1 cellular context compared by ENCODE assay signal in the genomic region with DNA sequence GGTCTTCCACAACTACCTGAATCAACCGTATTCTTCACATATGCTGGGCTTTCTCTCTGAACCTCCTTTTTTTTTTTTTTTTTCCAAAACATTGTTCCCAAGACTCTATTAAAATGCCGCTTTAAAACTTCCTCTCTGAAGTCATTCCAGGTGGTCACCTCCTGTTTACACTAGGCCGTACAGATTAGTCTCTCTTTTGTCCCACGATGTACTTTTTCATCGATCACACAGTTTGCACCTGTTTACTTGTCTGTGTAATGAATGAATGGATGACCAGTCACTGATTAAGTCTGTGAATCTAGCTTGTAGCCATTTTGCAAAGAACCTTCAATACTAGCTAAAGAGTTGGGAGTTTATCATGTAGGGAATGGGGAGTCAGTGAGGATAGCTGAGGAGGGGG.
A peak's percentile ranks its signal among the peaks of the same experiment; 100 is the strongest.
TF ChIP-seq lines count a peak whose summit lies in the region.

No MANE protein-coding gene starts in this region.

TF ChIP-seq in HepG2, 621 proteins besides CTCF, POLR2A, EP300 and RAD21 (continued from another document and continues in another):
- TF ChIP-seq ISX (CRISPR knock-in tag; conservative IDR thresholded peaks at IDR 0.05) (no peak), HOXA7 (CRISPR knock-in tag; IDR thresholded peaks at IDR 0.05) (no peak), SP2 (CRISPR knock-in tag; IDR thresholded peaks at IDR 0.05) (no peak), AHDC1 (CRISPR knock-in tag; IDR thresholded peaks at IDR 0.05; ENCODE audit: borderline replicate concordance) (peak; percentile 45; the same call in 1 of the 2 replicates), MAFK (conservative IDR thresholded peaks at IDR 0.05 in 1 of 2, IDR thresholded peaks at IDR 0.05 in 1 of 2; ENCODE audit: low read length in 2 of 2) (no peak), MTF1 (CRISPR knock-in tag; IDR thresholded peaks at IDR 0.05) (no peak), ZNF282 (IDR thresholded peaks at IDR 0.05; ENCODE audit: partially characterized antibody) (no peak), FOXA3 (CRISPR knock-in tag; IDR thresholded peaks at IDR 0.05) (peak; percentile 92), ZSCAN9 (CRISPR knock-in tag; IDR thresholded peaks at IDR 0.05; ENCODE audit: borderline replicate concordance) (no peak), NR1H2 (CRISPR knock-in tag; IDR thresholded peaks at IDR 0.05; ENCODE audit: borderline replicate concordance, low read depth) (no peak), KMT2B (CRISPR knock-in tag; IDR thresholded peaks at IDR 0.05) (no peak), MYNN (CRISPR knock-in tag; IDR thresholded peaks at IDR 0.05; ENCODE audit: low read depth) (no peak), ZNF607 (CRISPR knock-in tag; IDR thresholded peaks at IDR 0.05; ENCODE audit: borderline replicate concordance) (no peak), PHF5A (CRISPR knock-in tag; IDR thresholded peaks at IDR 0.05; ENCODE audit: low read depth, unreplicated experiment) (no peak), ZNF230 (CRISPR knock-in tag; IDR thresholded peaks at IDR 0.05) (no peak), ZNF891 (CRISPR knock-in tag; IDR thresholded peaks at IDR 0.05) (no peak), ARID2 (CRISPR knock-in tag; IDR thresholded peaks at IDR 0.05; ENCODE audit: borderline replicate concordance) (no peak), FOXO4 (CRISPR knock-in tag; conservative IDR thresholded peaks at IDR 0.05) (no peak), ZMYM4 (CRISPR knock-in tag; IDR thresholded peaks at IDR 0.05) (no peak), SOX13 (IDR thresholded peaks at IDR 0.05) (peak; percentile 91), SOX13 (CRISPR knock-in tag; conservative IDR thresholded peaks at IDR 0.05 in 1 of 2, IDR thresholded peaks at IDR 0.05 in 1 of 2) (peak in 1 of 2 experiments; percentile 94; a peak in 2 of 4 replicates), SETDB1 (CRISPR knock-in tag; IDR thresholded peaks at IDR 0.05; ENCODE audit: borderline replicate concordance) (no peak), ZNF276 (CRISPR knock-in tag; IDR thresholded peaks at IDR 0.05; ENCODE audit: low read depth) (no peak), NONO (IDR thresholded peaks at IDR 0.05) (no peak), NONO (CRISPR knock-in tag; conservative IDR thresholded peaks at IDR 0.05) (no peak), ZNF18 (CRISPR knock-in tag; IDR thresholded peaks at IDR 0.05; ENCODE audit: insufficient replicate concordance) (no peak), ZNF7 (CRISPR knock-in tag; IDR thresholded peaks at IDR 0.05) (no peak), EZH2 (conservative IDR thresholded peaks at IDR 0.05; ENCODE audit: low read depth, low read length) (no peak), HHEX (CRISPR knock-in tag; IDR thresholded peaks at IDR 0.05) (peak; percentile 84), TEF (CRISPR knock-in tag; IDR thresholded peaks at IDR 0.05) (no peak), MAZ (IDR thresholded peaks at IDR 0.05; ENCODE audit: borderline replicate concordance, low read depth, low read length) (no peak), MAZ (CRISPR knock-in tag; IDR thresholded peaks at IDR 0.05; ENCODE audit: low read depth) (no peak), RBM39 (IDR thresholded peaks at IDR 0.05; ENCODE audit: low read depth, low read length, poor library complexity, severe bottlenecking) (no peak), ATRX (CRISPR knock-in tag; IDR thresholded peaks at IDR 0.05; ENCODE audit: borderline replicate concordance) (no peak), ZMYM2 (CRISPR knock-in tag; IDR thresholded peaks at IDR 0.05) (no peak)
- TF ChIP-seq, protein P1, sequence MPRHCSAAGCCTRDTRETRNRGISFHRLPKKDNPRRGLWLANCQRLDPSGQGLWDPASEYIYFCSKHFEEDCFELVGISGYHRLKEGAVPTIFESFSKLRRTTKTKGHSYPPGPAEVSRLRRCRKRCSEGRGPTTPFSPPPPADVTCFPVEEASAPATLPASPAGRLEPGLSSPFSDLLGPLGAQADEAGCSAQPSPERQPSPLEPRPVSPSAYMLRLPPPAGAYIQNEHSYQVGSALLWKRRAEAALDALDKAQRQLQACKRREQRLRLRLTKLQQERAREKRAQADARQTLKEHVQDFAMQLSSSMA (CRISPR knock-in tag; IDR thresholded peaks at IDR 0.05), result no peak
- TF ChIP-seq, protein P2, sequence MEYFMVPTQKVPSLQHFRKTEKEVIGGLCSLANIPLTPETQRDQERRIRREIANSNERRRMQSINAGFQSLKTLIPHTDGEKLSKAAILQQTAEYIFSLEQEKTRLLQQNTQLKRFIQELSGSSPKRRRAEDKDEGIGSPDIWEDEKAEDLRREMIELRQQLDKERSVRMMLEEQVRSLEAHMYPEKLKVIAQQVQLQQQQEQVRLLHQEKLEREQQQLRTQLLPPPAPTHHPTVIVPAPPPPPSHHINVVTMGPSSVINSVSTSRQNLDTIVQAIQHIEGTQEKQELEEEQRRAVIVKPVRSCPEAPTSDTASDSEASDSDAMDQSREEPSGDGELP (IDR thresholded peaks at IDR 0.05; ENCODE audit: borderline replicate concordance, low read depth), result peak; percentile 44; the same call in 1 of the 2 replicates
- TF ChIP-seq, protein P3, sequence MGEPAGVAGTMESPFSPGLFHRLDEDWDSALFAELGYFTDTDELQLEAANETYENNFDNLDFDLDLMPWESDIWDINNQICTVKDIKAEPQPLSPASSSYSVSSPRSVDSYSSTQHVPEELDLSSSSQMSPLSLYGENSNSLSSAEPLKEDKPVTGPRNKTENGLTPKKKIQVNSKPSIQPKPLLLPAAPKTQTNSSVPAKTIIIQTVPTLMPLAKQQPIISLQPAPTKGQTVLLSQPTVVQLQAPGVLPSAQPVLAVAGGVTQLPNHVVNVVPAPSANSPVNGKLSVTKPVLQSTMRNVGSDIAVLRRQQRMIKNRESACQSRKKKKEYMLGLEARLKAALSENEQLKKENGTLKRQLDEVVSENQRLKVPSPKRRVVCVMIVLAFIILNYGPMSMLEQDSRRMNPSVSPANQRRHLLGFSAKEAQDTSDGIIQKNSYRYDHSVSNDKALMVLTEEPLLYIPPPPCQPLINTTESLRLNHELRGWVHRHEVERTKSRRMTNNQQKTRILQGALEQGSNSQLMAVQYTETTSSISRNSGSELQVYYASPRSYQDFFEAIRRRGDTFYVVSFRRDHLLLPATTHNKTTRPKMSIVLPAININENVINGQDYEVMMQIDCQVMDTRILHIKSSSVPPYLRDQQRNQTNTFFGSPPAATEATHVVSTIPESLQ (CRISPR knock-in tag; conservative IDR thresholded peaks at IDR 0.05), result no peak
- TF ChIP-seq, protein P4, sequence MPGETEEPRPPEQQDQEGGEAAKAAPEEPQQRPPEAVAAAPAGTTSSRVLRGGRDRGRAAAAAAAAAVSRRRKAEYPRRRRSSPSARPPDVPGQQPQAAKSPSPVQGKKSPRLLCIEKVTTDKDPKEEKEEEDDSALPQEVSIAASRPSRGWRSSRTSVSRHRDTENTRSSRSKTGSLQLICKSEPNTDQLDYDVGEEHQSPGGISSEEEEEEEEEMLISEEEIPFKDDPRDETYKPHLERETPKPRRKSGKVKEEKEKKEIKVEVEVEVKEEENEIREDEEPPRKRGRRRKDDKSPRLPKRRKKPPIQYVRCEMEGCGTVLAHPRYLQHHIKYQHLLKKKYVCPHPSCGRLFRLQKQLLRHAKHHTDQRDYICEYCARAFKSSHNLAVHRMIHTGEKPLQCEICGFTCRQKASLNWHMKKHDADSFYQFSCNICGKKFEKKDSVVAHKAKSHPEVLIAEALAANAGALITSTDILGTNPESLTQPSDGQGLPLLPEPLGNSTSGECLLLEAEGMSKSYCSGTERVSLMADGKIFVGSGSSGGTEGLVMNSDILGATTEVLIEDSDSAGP (CRISPR knock-in tag; IDR thresholded peaks at IDR 0.05; ENCODE audit: borderline replicate concordance), result no peak
